Comparison of ENCODE assay signal across 25 cellular contexts in genomic region chrX:106150701-106151100, GRCh38. TPM values are rescaled to one million over a fixed set of nuclear protein-coding genes. Genes with fewer than 3 reads are reported as not detected.
A peak's percentile ranks its signal among the peaks of the same experiment; 100 is the strongest.
DNase-seq lines count a peak whose midpoint lies in the region; ATAC-seq, FAIRE-seq and TF ChIP-seq lines count a peak whose summit lies in the region.
"Had no signal": no experiment of that assay in that cellular context is flagged by ENCODE, and none has a peak within 500 bp of the region (broad histone marks: within the 10 kb centered on the region; RNA-seq: fewer than 3 reads in every experiment).

No MANE protein-coding gene starts in this region.

- H3K4me1 ChIP-seq in KMS-11 (ENCODE audit: low read depth, poor library complexity, severe bottlenecking) (peaks cover 32% of the 10 kb centered on the region), astrocyte (ENCODE audit: insufficient read depth, low read length) (no peaks in the 10 kb centered on the region), suprapubic skin (no peaks in the 10 kb centered on the region)
- H3K4me1 ChIP-seq: Caco-2 had no signal

- FAIRE-seq in astrocyte (lab: Jason Lieb, UNC) = peak; percentile 93
- FAIRE-seq: D721Med, GM19239, K562 had no signal

- ATAC-seq in GM18498 (IDR thresholded peaks at IDR 0.05; ENCODE audit: unreplicated experiment) (peak; percentile 69), GM18870 (IDR thresholded peaks at IDR 0.05; ENCODE audit: unreplicated experiment) (peak; percentile 67)
- ATAC-seq: GM23338, HCT116, K562 had no signal

- H3K27me3 ChIP-seq in KMS-11 (ENCODE audit: insufficient read depth, low read depth) = no peaks in the 10 kb centered on the region
- H3K27me3 ChIP-seq in astrocyte (ENCODE audit: insufficient read depth, low read length) = no peaks in the 10 kb centered on the region
- H3K27me3 ChIP-seq in suprapubic skin = no peaks in the 10 kb centered on the region

- H3K4me1 Mint-ChIP-seq in astrocyte (ENCODE audit: low read depth, unreplicated experiment) = no peaks in the 10 kb centered on the region
- H3K4me1 Mint-ChIP-seq: B cell, GM23338 had no signal

- no peaks in the 10 kb centered on the region for H3K9me3 Mint-ChIP-seq in astrocyte (ENCODE audit: unreplicated experiment)
- H3K9me3 Mint-ChIP-seq: HFFc6 had no signal

- H3K27me3 Mint-ChIP-seq in astrocyte (ENCODE audit: low read depth, unreplicated experiment) = no peaks in the 10 kb centered on the region
- H3K27me3 Mint-ChIP-seq: B cell; CD4-positive, alpha-beta T cell had no signal

- peak overlapping the region; percentile 73 for H3K4me2 ChIP-seq in KMS-11
- H3K4me2 ChIP-seq in astrocyte (ENCODE audit: low read length) = no peak overlapping the region
- H3K4me2 ChIP-seq: GM23338 had no signal

- no peak overlapping the region for H3K27ac Mint-ChIP-seq in astrocyte (ENCODE audit: unreplicated experiment)
- H3K27ac Mint-ChIP-seq: B cell; CD4-positive, alpha-beta T cell; GM23338; HFFc6 had no signal

- DNase-seq in astrocyte (ENCODE audit: low read depth) (no peak), DMS53 (lab: John Stamatoyannopoulos, UW) (no peak), NCI-H146 (lab: John Stamatoyannopoulos, UW) (no peak), suprapubic skin (ENCODE audit: low spot score in 2 of 2) (no peak), islet precursor cell (no peak)
- DNase-seq: Caco-2; CD4-positive, alpha-beta T cell; DMS79; GDM1; H7; HFFc6; IMR-90; Karpas-422 had no signal

- H3K36me3 Mint-ChIP-seq in astrocyte (ENCODE audit: low read depth, unreplicated experiment) = no peaks in the 10 kb centered on the region

- H3K4me3 ChIP-seq in KMS-11 (IDR thresholded peaks at IDR 0.05; ENCODE audit: insufficient read depth, low read depth, low read length) (no peak overlapping the region), astrocyte (ENCODE audit: insufficient read depth, low read depth, low read length) (no peak overlapping the region), suprapubic skin (no peak overlapping the region)
- H3K4me3 ChIP-seq: GM23338, K562 had no signal

- no peaks in the 10 kb centered on the region for H4K20me1 ChIP-seq in KMS-11 (ENCODE audit: insufficient read depth)
- H4K20me1 ChIP-seq in astrocyte (ENCODE audit: insufficient read depth, low read length) = no peaks in the 10 kb centered on the region

- H3K36me3 ChIP-seq in KMS-11 (ENCODE audit: insufficient read depth) (no peaks in the 10 kb centered on the region), astrocyte (ENCODE audit: insufficient read depth, low read length) (no peaks in the 10 kb centered on the region), suprapubic skin (no peaks in the 10 kb centered on the region)

- no peak overlapping the region for H3K4me3 Mint-ChIP-seq in astrocyte (ENCODE audit: unreplicated experiment)
- H3K4me3 Mint-ChIP-seq: B cell; CD4-positive, alpha-beta T cell; GM23338; HFFc6 had no signal

- H3K27ac ChIP-seq in KMS-11 = peak overlapping the region; percentile 60
- H3K27ac ChIP-seq in astrocyte (ENCODE audit: low read depth, low read length) = no peak overlapping the region
- no peak overlapping the region for H3K27ac ChIP-seq in suprapubic skin
- H3K27ac ChIP-seq: C4-2B, HL-60 had no signal

- peak overlapping the region; percentile 54; the same call in 1 of the 2 replicates for H2AFZ ChIP-seq in KMS-11 (ENCODE audit: low read depth)
- H2AFZ ChIP-seq in astrocyte (ENCODE audit: low read depth, low read length) = no peak overlapping the region
- H2AFZ ChIP-seq: GM23338 had no signal

- WGBS in suprapubic skin = 64% methylated on average over 2 of the region's 2 CpGs

- TF ChIP-seq POLR2A in suprapubic skin (IDR thresholded peaks at IDR 0.05) = no peak

- H3K9me3 ChIP-seq in astrocyte (ENCODE audit: insufficient read depth, low read depth, low read length) (no peaks in the 10 kb centered on the region), suprapubic skin (no peaks in the 10 kb centered on the region)
- H3K9me3 ChIP-seq: Caco-2 had no signal

- H3K79me2 ChIP-seq in KMS-11 (ENCODE audit: insufficient read depth, low read depth) (no peaks in the 10 kb centered on the region), astrocyte (ENCODE audit: insufficient read depth, low read length) (no peaks in the 10 kb centered on the region)

- H3K9ac ChIP-seq in KMS-11 (no peak overlapping the region; the same call in 1 of the 2 replicates), astrocyte (ENCODE audit: low read length) (no peak overlapping the region)

- TF ChIP-seq CTCF in KMS-11 (conservative IDR thresholded peaks at IDR 0.05; ENCODE audit: low read depth, low read length) = no peak
- TF ChIP-seq CTCF in astrocyte (IDR thresholded peaks at IDR 0.05; ENCODE audit: insufficient read depth, low read depth, low read length) = no peak
- TF ChIP-seq CTCF in suprapubic skin (IDR thresholded peaks at IDR 0.05) = no peak

- no peak for TF ChIP-seq EP300 in suprapubic skin (IDR thresholded peaks at IDR 0.05)

RNA-seq across cellular contexts. Expression of gene PWWP3B, which starts 17.4 kb away (rescaled TPM):
- 3.1 and 3.3 TPM in 2 replicates for total RNA-seq in astrocyte
- total RNA-seq in suprapubic skin = under 1 TPM in 3 of 4 donors, not detected in 1; 0.11 to 0.94 (median 0.38) TPM
- total RNA-seq: A172; B cell; CD4-positive, alpha-beta T cell; HFFc6; IMR-90; K562 had no signal
